ENCODE assay signal across 20 cellular contexts in the genomic region with DNA sequence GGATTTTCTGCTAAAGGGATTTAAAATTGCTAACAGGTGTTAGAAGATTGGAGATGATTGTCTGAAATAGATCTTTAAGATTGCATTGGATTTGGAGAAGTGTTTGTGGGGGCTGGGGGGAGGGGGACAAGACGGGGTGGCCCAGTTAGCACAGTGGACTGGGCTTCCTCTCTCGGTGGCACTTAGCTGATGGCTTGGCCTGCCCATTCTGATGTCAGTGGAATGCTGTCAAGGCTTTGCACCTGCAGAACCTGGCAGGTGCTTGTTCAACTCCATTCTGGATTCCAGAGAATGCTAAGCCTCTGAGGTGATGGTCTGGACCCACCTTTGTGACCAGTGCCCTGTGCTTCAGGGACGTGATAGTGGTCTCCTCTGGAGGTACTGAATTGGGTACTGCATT.
"Had no signal": no experiment of that assay in that cellular context is flagged by ENCODE, and none has a peak within 500 bp of the region (broad histone marks: within the 10 kb centered on the region; RNA-seq: fewer than 3 reads in every experiment).

No MANE protein-coding gene starts in this region.

- ATAC-seq: gastroesophageal sphincter; natural killer cell treated with Interleukin-12 subunit alpha and Interleukin-12 subunit beta and Interleukin-15 and Interleukin-18, amount 100 ng/mL, for 72 hours; stimulated activated naive B cell treated with anti-CD40 and anti-IgM and Interleukin-4, amounts not matched to agents 10 μg/mL and 1 μg/mL and 100 μg/mL, for 72 hours; T-cell had no signal

- H3K27ac ChIP-seq: gastroesophageal sphincter, spleen, thoracic aorta, upper lobe of left lung had no signal

- H3K4me3 ChIP-seq: gastroesophageal sphincter, heart left ventricle, spleen, thoracic aorta, upper lobe of left lung had no signal

- H3K9me3 Mint-ChIP-seq: activated B cell treated with CpG ODN at 0.5 μM for 24 hours; activated CD4-positive, alpha-beta T cell treated with anti-CD3 and anti-CD28 coated beads, Interleukin-2, amount 10 ng/mL, durations not matched to agents 24 days and 14 days; memory B cell; natural killer cell treated with Interleukin-12 subunit alpha and Interleukin-12 subunit beta and Interleukin-15 and Interleukin-18, amount 100 ng/mL, for 72 hours; stimulated activated naive B cell treated with anti-CD40 and anti-IgM and Interleukin-4, amounts not matched to agents 10 μg/mL and 1 μg/mL and 100 μg/mL, for 72 hours; T-cell had no signal

- H3K27me3 ChIP-seq: gastroesophageal sphincter, heart left ventricle, spleen, upper lobe of left lung had no signal

- H3K4me3 Mint-ChIP-seq: activated B cell treated with CpG ODN at 0.5 μM for 24 hours; activated CD4-positive, alpha-beta T cell treated with anti-CD3 and anti-CD28 coated beads, Interleukin-2, amount 10 ng/mL, durations not matched to agents 24 days and 14 days; memory B cell; natural killer cell treated with Interleukin-12 subunit alpha and Interleukin-12 subunit beta and Interleukin-15 and Interleukin-18, amount 100 ng/mL, for 72 hours; stimulated activated naive B cell treated with anti-CD40 and anti-IgM and Interleukin-4, amounts not matched to agents 10 μg/mL and 1 μg/mL and 100 μg/mL, for 72 hours; T-cell had no signal

- H3K4me1 ChIP-seq: upper lobe of left lung had no signal

- H3K9me3 ChIP-seq: gastroesophageal sphincter, heart left ventricle, spleen, thoracic aorta, upper lobe of left lung had no signal

- H3K27ac Mint-ChIP-seq: activated B cell treated with CpG ODN at 0.5 μM for 24 hours; activated CD4-positive, alpha-beta T cell treated with anti-CD3 and anti-CD28 coated beads, Interleukin-2, amount 10 ng/mL, durations not matched to agents 24 days and 14 days; memory B cell; stimulated activated naive B cell treated with anti-CD40 and anti-IgM and Interleukin-4, amounts not matched to agents 10 μg/mL and 1 μg/mL and 100 μg/mL, for 72 hours had no signal

- DNase-seq: activated B cell treated with CpG ODN at 0.5 μM for 24 hours; activated CD4-positive, alpha-beta T cell treated with anti-CD3 and anti-CD28 coated beads, Interleukin-2, amount 10 ng/mL, durations not matched to agents 24 days and 14 days; activated CD8-positive, alpha-beta memory T cell treated with anti-CD3 and anti-CD28 coated beads, Interleukin-2, amount 50 U/mL, for 4 hours; activated effector memory CD4-positive, alpha-beta T cell treated with anti-CD3 and anti-CD28 coated beads, Interleukin-2, amount 50 U/mL, for 16 hours; activated naive CD4-positive, alpha-beta T cell treated with anti-CD3 and anti-CD28 coated beads, Interleukin-2, amount 50 U/mL, for 16 hours; activated T-cell treated with anti-CD3 and anti-CD28 coated beads, Interleukin-2, amount 50 U/mL, for 48 hours; aorta; dermis blood vessel endothelial cell; left ventricle myocardium superior; nucleus accumbens; spleen; stimulated activated CD4-positive, alpha-beta T cell treated with anti-CD3 and anti-CD28 coated beads, Interleukin-4, amount 100 ng/mL, for 4 hours; stimulated activated naive B cell treated with anti-CD40 and anti-IgM and Interleukin-4, amounts not matched to agents 10 μg/mL and 1 μg/mL and 100 μg/mL, for 72 hours; T-cell; upper lobe of left lung had no signal

- H3K27me3 Mint-ChIP-seq: activated B cell treated with CpG ODN at 0.5 μM for 24 hours; activated CD4-positive, alpha-beta T cell treated with anti-CD3 and anti-CD28 coated beads, Interleukin-2, amount 10 ng/mL, durations not matched to agents 24 days and 14 days; memory B cell; natural killer cell treated with Interleukin-12 subunit alpha and Interleukin-12 subunit beta and Interleukin-15 and Interleukin-18, amount 100 ng/mL, for 72 hours; stimulated activated naive B cell treated with anti-CD40 and anti-IgM and Interleukin-4, amounts not matched to agents 10 μg/mL and 1 μg/mL and 100 μg/mL, for 72 hours; T-cell had no signal
